In the genomic region with DNA sequence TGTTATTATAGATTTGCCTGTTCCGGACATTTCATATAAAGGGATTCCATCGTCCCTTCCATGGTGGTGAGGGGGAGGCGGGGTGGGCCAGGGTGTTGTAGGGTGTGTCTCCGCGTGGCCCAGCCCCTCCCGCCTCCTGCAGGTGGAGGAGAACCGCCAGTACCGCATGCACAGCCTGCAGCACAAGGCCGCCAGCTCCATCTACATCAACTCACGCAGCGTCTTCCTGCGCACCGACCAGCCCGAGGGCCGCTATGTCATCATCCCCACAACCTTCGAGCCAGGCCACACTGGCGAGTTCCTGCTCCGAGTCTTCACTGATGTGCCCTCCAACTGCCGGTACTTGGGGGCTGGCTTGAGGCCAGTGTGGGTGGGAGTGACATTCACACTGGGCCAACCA, we compare ENCODE assay signal across 17 cellular contexts. TPM values are rescaled to one million over a fixed set of nuclear protein-coding genes. Genes with fewer than 3 reads are reported as not detected.
DNase-seq lines count a peak whose midpoint lies in the region; ATAC-seq and TF ChIP-seq lines count a peak whose summit lies in the region.
"Had no signal": no experiment of that assay in that cellular context is flagged by ENCODE, and none has a peak within 500 bp of the region (broad histone marks: within the 10 kb centered on the region; RNA-seq: fewer than 3 reads in every experiment).

No MANE protein-coding gene starts in this region.

- peak overlapping the region; percentile 49 for H3K23ac ChIP-seq in neuronal stem cell (ENCODE audit: low read depth, low read length, poor library complexity)

- H3K14ac ChIP-seq in neuronal stem cell (ENCODE audit: low read length), result no peak overlapping the region

- intact Hi-C loops in activated B cell treated with CpG ODN at 0.5 μM for 24 hours (cut with micrococcal nuclease), result no loop called here

- no peak overlapping the region for H3K4ac ChIP-seq in neuronal stem cell (ENCODE audit: low read length)

- peak overlapping the region; percentile 9 for H4K8ac ChIP-seq in neuronal stem cell (ENCODE audit: low read depth, low read length)

- H3K9me3 Mint-ChIP-seq in activated B cell treated with CpG ODN at 0.5 μM for 24 hours, result no peaks in the 10 kb centered on the region
- H3K9me3 Mint-ChIP-seq: CD14-positive monocyte, GM23338 had no signal

- H3K27ac Mint-ChIP-seq in activated B cell treated with CpG ODN at 0.5 μM for 24 hours, result peak overlapping the region; percentile 24
- H3K27ac Mint-ChIP-seq: CD14-positive monocyte, GM23338 had no signal

- H3K4me2 ChIP-seq in BLaER1 (peak overlapping the region; percentile 93), neuronal stem cell (ENCODE audit: insufficient read depth, low read length, poor library complexity, severe bottlenecking) (no peak overlapping the region)
- H3K4me2 ChIP-seq in BLaER1 treated with 17β-estradiol and CSF1 and Interleukin-3, amounts not matched to agents 10 nM and 100 nM, result peak overlapping the region; percentile 64 to 95 (median 87)
- H3K4me2 ChIP-seq: GM23338 had no signal

- H3K36me3 Mint-ChIP-seq in activated B cell treated with CpG ODN at 0.5 μM for 24 hours (ENCODE audit: low read depth), result no peaks in the 10 kb centered on the region
- H3K36me3 Mint-ChIP-seq: CD14-positive monocyte had no signal

- DNase-seq in activated B cell treated with CpG ODN at 0.5 μM for 24 hours, result no peak
- DNase-seq in neuronal stem cell (ENCODE audit: low spot score), result no peak
- no peak for DNase-seq in stimulated activated naive CD8-positive, alpha-beta T cell treated with anti-CD3 and anti-CD28 coated beads, Interleukin-15, Interleukin-2, amounts not matched to agents 100 U/mL and 50 U/mL, for 24 hours
- DNase-seq: ACHN; BE2C; CD4-positive, alpha-beta memory T cell; DMS153; DMS79; GDM1; HCEC 1CT had no signal

- H3K27me3 ChIP-seq in BLaER1 (no peaks in the 10 kb centered on the region), neuronal stem cell (ENCODE audit: control insufficient read depth in 3 of 3, insufficient read depth in 3 of 3, low read depth in 1 of 3, low read length in 3 of 3) (no peaks in the 10 kb centered on the region)
- no peaks in the 10 kb centered on the region for H3K27me3 ChIP-seq in BLaER1 treated with 17β-estradiol and CSF1 and Interleukin-3, amounts not matched to agents 10 nM and 100 nM
- H3K27me3 ChIP-seq: BE2C had no signal

- ATAC-seq in activated B cell treated with CpG ODN at 0.5 μM for 24 hours (ENCODE audit: low read depth), result no peak
- ATAC-seq in stimulated activated naive CD8-positive, alpha-beta T cell treated with anti-CD3 and anti-CD28 coated beads, Interleukin-15, Interleukin-2, amounts not matched to agents 100 U/mL and 50 U/mL, for 24 hours, result no peak
- no peak for ATAC-seq in GM19328 (IDR thresholded peaks at IDR 0.05; ENCODE audit: unreplicated experiment)
- ATAC-seq: GM23338 had no signal

- H3K4me1 ChIP-seq in BLaER1, result peaks cover 64% of the 10 kb centered on the region
- H3K4me1 ChIP-seq in BLaER1 treated with 17β-estradiol and CSF1 and Interleukin-3, amounts not matched to agents 10 nM and 100 nM, result peaks cover 13 to 62% (median 42%) of the 10 kb centered on the region in 10 experiments
- peaks cover 0 to 7% of the 10 kb centered on the region in 2 donors for H3K4me1 ChIP-seq in neuronal stem cell (ENCODE audit: control insufficient read depth in 2 of 2, insufficient read depth in 1 of 2, low read depth in 1 of 2, low read length in 2 of 2)

- peak overlapping the region; percentile 34 for H2BK12ac ChIP-seq in neuronal stem cell (ENCODE audit: low read length)

- no peak overlapping the region for H3K4me3 Mint-ChIP-seq in activated B cell treated with CpG ODN at 0.5 μM for 24 hours
- H3K4me3 Mint-ChIP-seq: CD14-positive monocyte; CD4-positive, alpha-beta memory T cell; GM23338 had no signal

- WGBS in neuronal stem cell (ENCODE audit: extremely low coverage in 2 of 2, insufficient read length in 2 of 2, insufficient replicate concordance in 1 of 2), 2 donors, result no CpG with 5 or more reads among the region's 19 CpGs

- peak overlapping the region; percentile 44 for H2AK5ac ChIP-seq in neuronal stem cell (ENCODE audit: low read depth, low read length)

- peak overlapping the region; percentile 9 for H2BK15ac ChIP-seq in neuronal stem cell (ENCODE audit: low read length)

- no peak overlapping the region for H2AFZ ChIP-seq in neuronal stem cell (ENCODE audit: low read length)
- H2AFZ ChIP-seq: GM23338 had no signal

- TF ChIP-seq CTCF in activated B cell treated with CpG ODN at 0.5 μM for 24 hours (IDR thresholded peaks at IDR 0.05), result no peak

- H3K36me3 ChIP-seq in BLaER1, result peaks cover 14% of the 10 kb centered on the region; the same call in 1 of the 2 replicates
- H3K36me3 ChIP-seq in BLaER1 treated with 17β-estradiol and CSF1 and Interleukin-3, amounts not matched to agents 10 nM and 100 nM, result peaks cover 0 to 26% (median 0%) of the 10 kb centered on the region in 11 experiments; a peak in 4 of 22 replicates
- H3K36me3 ChIP-seq in neuronal stem cell (replicated peaks in 1 of 2; ENCODE audit: control insufficient read depth in 2 of 2, insufficient read depth in 2 of 2, low read length in 2 of 2), result peaks cover 0 to 96% of the 10 kb centered on the region in 2 donors
- H3K36me3 ChIP-seq: BE2C had no signal

- peak overlapping the region; percentile 40 for H2BK120ac ChIP-seq in neuronal stem cell (ENCODE audit: low read depth, low read length)

- H3K27ac ChIP-seq in BLaER1 (0 out of 2 replicates have a peak overlapping the region, but pooled peaks have one; percentile 64), neuronal stem cell (replicated peaks; ENCODE audit: low read length) (no peak overlapping the region)
- H3K27ac ChIP-seq in BLaER1 treated with 17β-estradiol and CSF1 and Interleukin-3, amounts not matched to agents 10 nM and 100 nM, result 0 out of 22 replicates have a peak overlapping the region, but pooled peaks of 1 of the 11 experiments have one; percentile 5
- H3K27ac ChIP-seq: HL-60 had no signal

- peak overlapping the region; percentile 33 for H3K18ac ChIP-seq in neuronal stem cell (ENCODE audit: low read length)

- CTCF ChIA-PET in activated B cell treated with CpG ODN at 0.5 μM for 24 hours (lab: Charles Lee), result no interaction called here

- peaks cover 1% of the 10 kb centered on the region for H3K79me1 ChIP-seq in neuronal stem cell (ENCODE audit: low read depth, low read length)

- POLR2A ChIA-PET in activated B cell treated with CpG ODN at 0.5 μM for 24 hours (lab: Charles Lee), result no interaction called here

- H3K4me3 ChIP-seq in BLaER1 (no peak overlapping the region), neuronal stem cell (ENCODE audit: low read length in 2 of 2) (peak overlapping the region in 1 of 2 donors; percentile 56)
- H3K4me3 ChIP-seq in BLaER1 treated with 17β-estradiol and CSF1 and Interleukin-3, amounts not matched to agents 10 nM and 100 nM, result 0 out of 20 replicates have a peak overlapping the region, but pooled peaks of 1 of the 10 experiments have one; percentile 24
- H3K4me3 ChIP-seq: GM23338 had no signal

- H3K4me1 Mint-ChIP-seq in activated B cell treated with CpG ODN at 0.5 μM for 24 hours, result no peaks in the 10 kb centered on the region
- H3K4me1 Mint-ChIP-seq: CD14-positive monocyte; CD4-positive, alpha-beta memory T cell; GM23338 had no signal

- no peak overlapping the region for H4K91ac ChIP-seq in neuronal stem cell (ENCODE audit: low read depth, low read length, poor library complexity)

- H4K20me1 ChIP-seq in BLaER1, result no peaks in the 10 kb centered on the region; the same call in 1 of the 2 replicates
- H4K20me1 ChIP-seq in BLaER1 treated with 17β-estradiol and CSF1 and Interleukin-3, amounts not matched to agents 10 nM and 100 nM, result peaks cover 0 to 19% (median 0%) of the 10 kb centered on the region in 11 experiments; a peak in 3 of 22 replicates

- H2BK5ac ChIP-seq in neuronal stem cell (ENCODE audit: low read length), result peak overlapping the region; percentile 85

- H3K9ac ChIP-seq in BLaER1 (no peak overlapping the region; the same call in 1 of the 2 replicates), neuronal stem cell (ENCODE audit: low read depth, low read length, poor library complexity) (peak overlapping the region; percentile 17)
- no peak overlapping the region; a peak in 1 of 22 replicates for H3K9ac ChIP-seq in BLaER1 treated with 17β-estradiol and CSF1 and Interleukin-3, amounts not matched to agents 10 nM and 100 nM

- no peaks in the 10 kb centered on the region for H3K9me3 ChIP-seq in BLaER1
- H3K9me3 ChIP-seq in BLaER1 treated with 17β-estradiol and CSF1 and Interleukin-3, amounts not matched to agents 10 nM and 100 nM (replicated peaks in 1 of 11), result no peaks in the 10 kb centered on the region
- H3K9me3 ChIP-seq in neuronal stem cell (replicated peaks in 1 of 2; ENCODE audit: control insufficient read depth in 2 of 2, insufficient read depth in 1 of 2, low read depth in 1 of 2, low read length in 2 of 2), result no peaks in the 10 kb centered on the region
- H3K9me3 ChIP-seq: BE2C had no signal

- H3K27me3 Mint-ChIP-seq in activated B cell treated with CpG ODN at 0.5 μM for 24 hours, result no peaks in the 10 kb centered on the region
- H3K27me3 Mint-ChIP-seq: CD4-positive, alpha-beta memory T cell had no signal

RNA-seq across cellular contexts. Expression of gene MYO7A, which starts 7.5 kb away (rescaled TPM):
- total RNA-seq in activated B cell treated with CpG ODN at 0.5 μM for 24 hours, result 5.1 and 5.4 TPM in 2 replicates
- 0.71 TPM for polyA plus RNA-seq in neuronal stem cell (2013, experiment 1 of 2)
- polyA plus RNA-seq in neuronal stem cell (2013, experiment 2 of 2), result 0.60 TPM

RNA-seq across cellular contexts. Expression of gene OMP, which starts 17.9 kb away (rescaled TPM):
- not detected in 2 replicates for total RNA-seq in activated B cell treated with CpG ODN at 0.5 μM for 24 hours
- not detected for polyA plus RNA-seq in neuronal stem cell (2013, experiment 1 of 2)
- not detected for polyA plus RNA-seq in neuronal stem cell (2013, experiment 2 of 2)
- total RNA-seq: Daoy had no signal
- polyA plus RNA-seq: CD14-positive monocyte; CD4-positive, alpha-beta memory T cell; GM23338 had no signal

RNA-seq across cellular contexts. Expression of gene CAPN5, which starts 53.8 kb away (rescaled TPM):
- 0.44 and 0.71 TPM in 2 replicates for total RNA-seq in activated B cell treated with CpG ODN at 0.5 μM for 24 hours
- 7.6 TPM for polyA plus RNA-seq in neuronal stem cell (2013, experiment 1 of 2)
- 8.0 TPM for polyA plus RNA-seq in neuronal stem cell (2013, experiment 2 of 2)
